In the genomic region with DNA sequence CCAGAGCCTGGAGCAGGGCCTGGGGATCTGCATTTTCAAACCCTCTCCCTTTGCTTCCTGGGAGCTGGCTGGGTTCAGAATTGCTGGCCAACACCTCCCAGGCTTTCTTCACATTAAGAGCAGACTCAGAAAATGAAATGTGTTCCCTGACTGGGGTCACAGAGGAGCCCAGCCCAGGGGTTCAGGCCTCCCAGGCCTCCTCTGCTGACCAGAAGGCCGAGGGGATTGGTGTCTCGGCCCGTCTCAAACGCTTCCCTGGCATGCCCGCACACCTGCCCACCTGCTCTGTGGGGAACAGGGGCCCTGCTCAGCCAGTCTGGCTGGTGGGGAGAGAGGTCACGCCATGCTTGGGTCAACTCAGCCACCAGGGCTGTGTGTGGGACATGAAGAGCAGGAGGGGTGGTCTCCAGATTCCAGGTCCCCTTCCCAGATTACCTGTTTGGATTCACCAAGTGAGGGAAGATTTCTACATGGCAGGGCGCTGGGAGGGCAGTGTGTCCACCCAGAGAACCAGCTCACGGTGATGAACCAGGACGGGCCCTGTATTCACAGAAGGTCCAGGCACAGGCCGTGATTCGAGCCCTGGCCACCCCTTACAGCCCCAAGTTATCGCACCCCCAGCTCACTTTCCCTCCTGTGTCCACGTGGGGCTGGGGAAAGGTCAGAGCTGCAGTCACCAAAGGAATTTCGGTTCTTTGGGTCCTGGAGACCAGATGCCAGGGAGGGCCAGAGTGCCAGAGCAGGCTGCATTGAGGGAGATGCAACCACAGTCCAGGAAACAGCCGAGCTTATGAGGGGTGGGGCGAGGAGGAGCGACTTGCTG, we compare ENCODE assay signal across 20 cellular contexts.
"Had no signal": no experiment of that assay in that cellular context is flagged by ENCODE, and none has a peak within 500 bp of the region (broad histone marks: within the 10 kb centered on the region; RNA-seq: fewer than 3 reads in every experiment).

No MANE protein-coding gene starts in this region.

- H3K36me3 ChIP-seq: adrenal gland, breast epithelium, esophagus muscularis mucosa, thyroid gland, uterus had no signal

- H3K9me3 Mint-ChIP-seq: activated B cell treated with CpG ODN at 0.5 μM for 24 hours; activated CD4-positive, alpha-beta memory T cell treated with anti-CD3 and anti-CD28 coated beads, Interleukin-2, amount 10 ng/mL, durations not matched to agents 7 days and 5 days; activated naive CD4-positive, alpha-beta T cell treated with anti-CD3 and anti-CD28 coated beads, Interleukin-2, amount 50 U/mL, for 72 hours; stimulated activated memory B cell treated with anti-CD40 and anti-IgM and Interleukin-4, amounts not matched to agents 10 μg/mL and 1 μg/mL and 100 μg/mL, for 72 hours had no signal

- H3K36me3 Mint-ChIP-seq: activated naive CD4-positive, alpha-beta T cell treated with anti-CD3 and anti-CD28 coated beads, Interleukin-2, amount 50 U/mL, for 72 hours; stimulated activated memory B cell treated with anti-CD40 and anti-IgM and Interleukin-4, amounts not matched to agents 10 μg/mL and 1 μg/mL and 100 μg/mL, for 72 hours had no signal

- H3K9me3 ChIP-seq: adrenal gland, breast epithelium, esophagus muscularis mucosa, thyroid gland, uterus had no signal

- H3K27ac Mint-ChIP-seq: activated B cell treated with CpG ODN at 0.5 μM for 24 hours; activated CD4-positive, alpha-beta memory T cell treated with anti-CD3 and anti-CD28 coated beads, Interleukin-2, amount 10 ng/mL, durations not matched to agents 7 days and 5 days; activated naive CD4-positive, alpha-beta T cell treated with anti-CD3 and anti-CD28 coated beads, Interleukin-2, amount 50 U/mL, for 72 hours; stimulated activated memory B cell treated with anti-CD40 and anti-IgM and Interleukin-4, amounts not matched to agents 10 μg/mL and 1 μg/mL and 100 μg/mL, for 72 hours had no signal

- H3K27ac ChIP-seq: thyroid gland, uterus had no signal

- DNase-seq: activated B cell treated with CpG ODN at 0.5 μM for 24 hours; activated CD4-positive, alpha-beta T cell treated with anti-CD3 and anti-CD28 coated beads for 4 hours; activated CD8-positive, alpha-beta memory T cell treated with anti-CD3 and anti-CD28 coated beads, Interleukin-2, amount 50 U/mL, for 4 hours; activated gamma-delta T cell treated with Interleukin-2 at 50 U/mL for 16 hours; cerebellar nuclear complex; cortex of kidney; effector CD8-positive, alpha-beta T cell; left colon; stimulated activated CD4-positive, alpha-beta T cell treated with anti-CD3 and anti-CD28 coated beads, Interleukin-4, amount 100 ng/mL, for 24 hours; T-helper 1 cell; T-helper 9 cell; thyroid gland; uterus had no signal

- H3K4me3 ChIP-seq: adrenal gland, breast epithelium, esophagus muscularis mucosa, smooth muscle cell, thyroid gland, uterus had no signal

- ATAC-seq: activated naive CD4-positive, alpha-beta T cell treated with anti-CD3 and anti-CD28 coated beads, Interleukin-2, amount 50 U/mL, for 72 hours; left colon; stimulated activated memory B cell treated with anti-CD40 and anti-IgM and Interleukin-4, amounts not matched to agents 10 μg/mL and 1 μg/mL and 100 μg/mL, for 72 hours had no signal

- H3K4me1 ChIP-seq: adrenal gland, breast epithelium, uterus had no signal

- H3K4me2 ChIP-seq: smooth muscle cell had no signal

- H3K4me3 Mint-ChIP-seq: activated B cell treated with CpG ODN at 0.5 μM for 24 hours; activated CD4-positive, alpha-beta memory T cell treated with anti-CD3 and anti-CD28 coated beads, Interleukin-2, amount 10 ng/mL, durations not matched to agents 7 days and 5 days; stimulated activated memory B cell treated with anti-CD40 and anti-IgM and Interleukin-4, amounts not matched to agents 10 μg/mL and 1 μg/mL and 100 μg/mL, for 72 hours had no signal

- H3K27me3 ChIP-seq: adrenal gland, breast epithelium, esophagus muscularis mucosa, thyroid gland, uterus had no signal
